In the genomic region with DNA sequence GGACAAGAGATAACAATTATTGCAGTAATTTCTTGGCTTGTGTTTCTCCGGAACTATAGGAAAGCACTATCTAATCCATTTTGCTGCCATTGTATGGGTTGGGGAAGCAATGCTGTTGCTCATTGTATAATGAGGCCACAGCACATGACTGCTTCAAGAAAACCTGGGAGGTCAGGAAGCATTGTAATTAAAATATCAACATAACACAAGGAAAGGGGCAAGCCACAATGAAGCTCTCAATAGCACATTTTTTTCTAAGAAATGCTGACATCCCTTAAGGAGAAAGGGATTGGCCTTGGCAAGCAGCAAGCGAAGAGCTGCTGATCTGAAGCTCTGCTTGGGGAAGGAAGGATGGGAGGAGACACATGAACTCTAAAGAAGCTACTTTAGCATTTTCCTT, we compare ENCODE assay signal across 13 cellular contexts. TPM values are rescaled to one million over a fixed set of nuclear protein-coding genes. Genes with fewer than 3 reads are reported as not detected.
A peak's percentile ranks its signal among the peaks of the same experiment; 100 is the strongest.
DNase-seq lines count a peak whose midpoint lies in the region; ATAC-seq and TF ChIP-seq lines count a peak whose summit lies in the region.
"Had no signal": no experiment of that assay in that cellular context is flagged by ENCODE, and none has a peak within 500 bp of the region (broad histone marks: within the 10 kb centered on the region; RNA-seq: fewer than 3 reads in every experiment).

No MANE protein-coding gene starts in this region.

- no peak for ATAC-seq in heart left ventricle
- no peak for ATAC-seq in Right ventricle myocardium superior (ENCODE audit: poor library complexity)
- ATAC-seq in left lung = no peak
- ATAC-seq in GM21576 (IDR thresholded peaks at IDR 0.05; ENCODE audit: unreplicated experiment) = no peak
- ATAC-seq: K562 had no signal

- no peak for DNase-seq in heart left ventricle
- no peak for DNase-seq in Right ventricle myocardium superior
- no peak for DNase-seq in hepatocyte (ENCODE audit: low spot score)
- DNase-seq in left lung = no peak
- no peak for DNase-seq in MV-4-11 (lab: John Stamatoyannopoulos, UW)
- DNase-seq: C1 segment of cervical spinal cord, NCI-H1048, NCI-H446, Peyer's patch had no signal

- no peak overlapping the region for H2AFZ ChIP-seq in hepatocyte

- TF ChIP-seq CTCF in heart left ventricle (IDR thresholded peaks at IDR 0.05) (no peak), hepatocyte (IDR thresholded peaks at IDR 0.05; ENCODE audit: poor library complexity) (no peak), left lung (IDR thresholded peaks at IDR 0.05) (no peak)

- H3K4me1 ChIP-seq in heart left ventricle (peaks cover 14 to 99% (median 90%) of the 10 kb centered on the region in 12 donors), hepatocyte (ENCODE audit: insufficient read depth) (peaks cover 55% of the 10 kb centered on the region), left lung (peaks cover 10 to 22% of the 10 kb centered on the region in 2 donors)

- TF ChIP-seq POLR2A in heart left ventricle (IDR thresholded peaks at IDR 0.05) = no peak

- no peak overlapping the region for H3K4me2 ChIP-seq in hepatocyte

- intact Hi-C loops in heart left ventricle (cut with DNase I) = loop anchor here in 3 of 10 donors (5.0 kb wide), 2 partner anchors 37 to 42 kb away; partner anchors contain the start of gene PLPP3 (in 2 of the 3)
- intact Hi-C loops in Right ventricle myocardium superior (cut with DNase I) = loop anchor here (5.0 kb wide), 1 partner anchor 37 kb away; no protein-coding TSS in a partner anchor
- intact Hi-C loops in left lung (cut with DNase I) = no loop called here

- H3K27me3 ChIP-seq in heart left ventricle = peaks cover 0 to 1% (median 0%) of the 10 kb centered on the region in 9 donors
- no peaks in the 10 kb centered on the region for H3K27me3 ChIP-seq in hepatocyte
- H3K27me3 ChIP-seq in layer of hippocampus (ENCODE audit: control insufficient read depth, insufficient read depth, low read length) = no peaks in the 10 kb centered on the region
- H3K27me3 ChIP-seq in left lung = no peaks in the 10 kb centered on the region
- H3K27me3 ChIP-seq: Peyer's patch had no signal

- WGBS in heart left ventricle, 4 donors = 68 to 76% (median 73%) methylated on average over 2 of the region's 2 CpGs
- 89% methylated on average over 2 of the region's 2 CpGs for WGBS in hepatocyte (ENCODE audit: low lambda C conversion rate, missing lambda C conversion rate)

- peaks cover 87% of the 10 kb centered on the region for H4K20me1 ChIP-seq in hepatocyte (ENCODE audit: insufficient read depth, poor library complexity, severe bottlenecking)

- H3K9me3 ChIP-seq in heart left ventricle (no peaks in the 10 kb centered on the region), hepatocyte (ENCODE audit: low read depth) (no peaks in the 10 kb centered on the region), left lung (no peaks in the 10 kb centered on the region)
- H3K9me3 ChIP-seq: Peyer's patch had no signal

- H3K27ac ChIP-seq in heart left ventricle (peak overlapping the region; percentile 6 to 77 (median 59)), hepatocyte (peak overlapping the region; percentile 16), layer of hippocampus (ENCODE audit: low read depth, low read length) (peak overlapping the region; percentile 2), left lung (no peak overlapping the region)
- H3K27ac ChIP-seq: Peyer's patch had no signal

- H3K79me2 ChIP-seq in hepatocyte = peaks cover 98% of the 10 kb centered on the region

- H3K4me3 ChIP-seq in heart left ventricle (no peak overlapping the region), hepatocyte (no peak overlapping the region), left lung (no peak overlapping the region)
- H3K4me3 ChIP-seq: K562, Peyer's patch had no signal

- H3K36me3 ChIP-seq in heart left ventricle (peaks cover 0 to 48% (median 42%) of the 10 kb centered on the region in 9 donors), hepatocyte (replicated peaks; ENCODE audit: insufficient read depth, low read depth) (peaks cover 4% of the 10 kb centered on the region), left lung (peaks cover 0 to 58% of the 10 kb centered on the region in 2 donors)

- no peaks in the 10 kb centered on the region for H3K9me2 ChIP-seq in hepatocyte (replicated peaks; ENCODE audit: insufficient read depth)

TF ChIP-seq in PFSK-1, 5 proteins besides CTCF, POLR2A, EP300 and RAD21:
- TF ChIP-seq SIN3A (IDR thresholded peaks at IDR 0.05; ENCODE audit: borderline replicate concordance, insufficient read depth, low read length) (no peak), POLR2AphosphoS5 (IDR thresholded peaks at IDR 0.05; ENCODE audit: low read depth, low read length) (0 out of 2 replicates have a peak, but pooled peaks have one; percentile 28)

RNA-seq across cellular contexts. Expression of gene PLPP3, which starts 44.0 kb away (rescaled TPM):
- total RNA-seq in heart left ventricle (100 to 1,000 TPM in 4 of 9 donors, 10 to 100 TPM in 5; 75.8 to 221 (median 97.8) TPM), Right ventricle myocardium superior (117 TPM), hepatocyte (159 TPM in 2 replicates), left lung (100 to 1,000 TPM in 1 of 2 donors, 10 to 100 TPM in 1; 44.5 to 112 TPM)
- polyA plus RNA-seq in heart left ventricle (10 to 100 TPM; 17.1 to 89.6 TPM), hepatocyte (103 TPM in 2 replicates)
- 33.2 TPM for polyA plus RNA-seq in PFSK-1 (2012; ENCODE audit: insufficient read length, low read depth)

Comparison
In these comparisons a context has a peak if more than half of its experiments do, and no peak if none do; other contexts are left out.
1. H3K27ac ChIP-seq: peak in heart left ventricle (12 of 12), hepatocyte (single experiment) and layer of hippocampus (single experiment); none in left lung (0 of 2).